Comparison of ENCODE assay signal across 8 cellular contexts in genomic region chr1:65066766-65067490, GRCh38.
DNase-seq lines count a peak whose midpoint lies in the region; ATAC-seq and TF ChIP-seq lines count a peak whose summit lies in the region.

No MANE protein-coding gene starts in this region.

- H3K4me3 Mint-ChIP-seq in CD4-positive, CD25-positive, alpha-beta regulatory T cell: peak overlapping the region; percentile 93 to 98 (median 95)
- H3K4me3 Mint-ChIP-seq in T-helper 2 cell treated with Interferon-gamma antibody and Interleukin-4, amounts not matched to agents 5 μg/mL and 100 μg/mL, for 36 hours: peak overlapping the region; percentile 89

- H3K27ac ChIP-seq in CD4-positive, CD25-positive, alpha-beta regulatory T cell (ENCODE audit: insufficient read depth, low read length, poor library complexity, severe bottlenecking): peak overlapping the region; percentile 92
- peak overlapping the region; percentile 91 for H3K27ac ChIP-seq in angular gyrus (ENCODE audit: low read depth, low read length)
- peak overlapping the region; percentile 97 for H3K27ac ChIP-seq in right cardiac atrium (ENCODE audit: low read length)
- peak overlapping the region; percentile 100 for H3K27ac ChIP-seq in psoas muscle
- H3K27ac ChIP-seq in urinary bladder (ENCODE audit: low read depth): peak overlapping the region; percentile 100

- H3K27ac Mint-ChIP-seq in CD4-positive, CD25-positive, alpha-beta regulatory T cell: peak overlapping the region; percentile 93 to 98 (median 96)
- peak overlapping the region; percentile 49 for H3K27ac Mint-ChIP-seq in T-helper 2 cell treated with Interferon-gamma antibody and Interleukin-4, amounts not matched to agents 5 μg/mL and 100 μg/mL, for 36 hours

- WGBS in right cardiac atrium: under 1% methylated on average over 101 of the region's 101 CpGs
- WGBS in psoas muscle, 3 donors: 0 to 1% (median 1%) methylated on average over 45 to 101 of the region's 101 CpGs
- WGBS in urinary bladder: under 1% methylated on average over 101 of the region's 101 CpGs

- no peaks in the 10 kb centered on the region for H3K9me3 ChIP-seq in CD4-positive, CD25-positive, alpha-beta regulatory T cell (ENCODE audit: control insufficient read depth in 2 of 2, low read length in 2 of 2)
- H3K9me3 ChIP-seq in right cardiac atrium (ENCODE audit: control insufficient read depth, low read length) (no peaks in the 10 kb centered on the region), psoas muscle (no peaks in the 10 kb centered on the region)

- H3K36me3 Mint-ChIP-seq in CD4-positive, CD25-positive, alpha-beta regulatory T cell: no peaks in the 10 kb centered on the region
- H3K36me3 Mint-ChIP-seq in T-helper 2 cell treated with Interferon-gamma antibody and Interleukin-4, amounts not matched to agents 5 μg/mL and 100 μg/mL, for 36 hours (ENCODE audit: low read depth): peaks cover 2% of the 10 kb centered on the region

- peak; percentile 59 to 60 for ATAC-seq in CD4-positive, CD25-positive, alpha-beta regulatory T cell (ENCODE audit: low read depth in 2 of 2)
- ATAC-seq in GM21360 (IDR thresholded peaks at IDR 0.05; ENCODE audit: unreplicated experiment): peak; percentile 47
- peak; percentile 89 to 93 for ATAC-seq in right cardiac atrium
- ATAC-seq in psoas muscle: peak; percentile 85 to 88 (median 86)

- no peak for TF ChIP-seq CTCF in psoas muscle (IDR thresholded peaks at IDR 0.05)

- H3K27me3 Mint-ChIP-seq in CD4-positive, CD25-positive, alpha-beta regulatory T cell: peaks cover 9% of the 10 kb centered on the region
- peaks cover 9% of the 10 kb centered on the region for H3K27me3 Mint-ChIP-seq in T-helper 2 cell treated with Interferon-gamma antibody and Interleukin-4, amounts not matched to agents 5 μg/mL and 100 μg/mL, for 36 hours (ENCODE audit: low read depth)

- no peaks in the 10 kb centered on the region for H3K36me3 ChIP-seq in CD4-positive, CD25-positive, alpha-beta regulatory T cell (ENCODE audit: control insufficient read depth, insufficient read depth, low read length)
- H3K36me3 ChIP-seq in psoas muscle (ENCODE audit: insufficient read depth in 1 of 2, low read depth in 1 of 2): peaks cover 0 to 6% of the 10 kb centered on the region in 2 donors
- H3K36me3 ChIP-seq in urinary bladder (ENCODE audit: insufficient read depth): no peaks in the 10 kb centered on the region

- DNase-seq in CD4-positive, CD25-positive, alpha-beta regulatory T cell: peak; percentile 67 to 81 (median 72)
- DNase-seq in KG1 (lab: John Stamatoyannopoulos, UW): peak; percentile 16
- DNase-seq in T-helper 2 cell treated with Interferon-gamma antibody and Interleukin-4, amounts not matched to agents 5 μg/mL and 100 μg/mL, for 36 hours (ENCODE audit: low spot score): peak; percentile 64
- peak; percentile 92 to 98 (median 97) for DNase-seq in right cardiac atrium
- peak; percentile 94 to 97 for DNase-seq in psoas muscle

- peak overlapping the region; percentile 32 for H3K4me3 ChIP-seq in CD4-positive, CD25-positive, alpha-beta regulatory T cell (ENCODE audit: low read depth, low read length)
- H3K4me3 ChIP-seq in right cardiac atrium (ENCODE audit: low read length) (peak overlapping the region; percentile 88), psoas muscle (peak overlapping the region; percentile 94), urinary bladder (ENCODE audit: low read depth, low read length) (peak overlapping the region; percentile 98)

- peaks cover 0 to 1% (median 0%) of the 10 kb centered on the region in 7 donors for H3K9me3 Mint-ChIP-seq in CD4-positive, CD25-positive, alpha-beta regulatory T cell
- H3K9me3 Mint-ChIP-seq in T-helper 2 cell treated with Interferon-gamma antibody and Interleukin-4, amounts not matched to agents 5 μg/mL and 100 μg/mL, for 36 hours: no peaks in the 10 kb centered on the region

- intact Hi-C loops in right cardiac atrium (cut with DNase I): loop anchor here in 3 of 4 donors (5.0 to 10.0 kb wide), 2 partner anchors 138 to 140 kb away; no protein-coding TSS in a partner anchor
- intact Hi-C loops in psoas muscle (cut with DNase I): loop anchor here in 1 of 2 donors (2.0 to 10.0 kb wide), 5 partner anchors 64 to 358 kb away; partner anchors contain the start of genes JAK1, LEPR and LEPROT

- H3K4me1 ChIP-seq in CD4-positive, CD25-positive, alpha-beta regulatory T cell (ENCODE audit: control insufficient read depth, insufficient read depth, low read length, poor library complexity, severe bottlenecking): peaks cover 55% of the 10 kb centered on the region
- no peaks in the 10 kb centered on the region for H3K4me1 ChIP-seq in right cardiac atrium (ENCODE audit: control insufficient read depth, insufficient read depth, low read length)
- peaks cover 34% of the 10 kb centered on the region for H3K4me1 ChIP-seq in psoas muscle
- no peaks in the 10 kb centered on the region for H3K4me1 ChIP-seq in urinary bladder (ENCODE audit: insufficient read depth)

- no peaks in the 10 kb centered on the region for H3K27me3 ChIP-seq in CD4-positive, CD25-positive, alpha-beta regulatory T cell (ENCODE audit: control insufficient read depth, insufficient read depth, low read length)
- no peaks in the 10 kb centered on the region for H3K27me3 ChIP-seq in right cardiac atrium (ENCODE audit: control insufficient read depth, insufficient read depth)
- H3K27me3 ChIP-seq in psoas muscle (ENCODE audit: insufficient read depth in 3 of 3, low read length in 2 of 3): no peaks in the 10 kb centered on the region

- H3K4me1 Mint-ChIP-seq in CD4-positive, CD25-positive, alpha-beta regulatory T cell: peaks cover 31 to 64% (median 53%) of the 10 kb centered on the region in 4 donors
- H3K4me1 Mint-ChIP-seq in T-helper 2 cell treated with Interferon-gamma antibody and Interleukin-4, amounts not matched to agents 5 μg/mL and 100 μg/mL, for 36 hours (ENCODE audit: low read depth): peaks cover 34% of the 10 kb centered on the region

Comparison
In these comparisons a context has a peak if more than half of its experiments do, and no peak if none do; other contexts are left out.
1. Peak in every context shown above with its lines: DNase-seq, ATAC-seq, H3K4me3 ChIP-seq and H3K27ac ChIP-seq.
2. DNase-seq: peak in every context shown above with its lines; median percentile 97 in right cardiac atrium; 96 in psoas muscle; 72 in CD4-positive, CD25-positive, alpha-beta regulatory T cell; 64 in T-helper 2 cell treated with Interferon-gamma antibody and Interleukin-4, amounts not matched to agents 5 μg/mL and 100 μg/mL, for 36 hours; 16 in KG1.
3. H3K4me3 ChIP-seq: peak in every context shown above with its lines; median percentile 98 in urinary bladder; 94 in psoas muscle; 88 in right cardiac atrium; 32 in CD4-positive, CD25-positive, alpha-beta regulatory T cell.